In the genomic region with DNA sequence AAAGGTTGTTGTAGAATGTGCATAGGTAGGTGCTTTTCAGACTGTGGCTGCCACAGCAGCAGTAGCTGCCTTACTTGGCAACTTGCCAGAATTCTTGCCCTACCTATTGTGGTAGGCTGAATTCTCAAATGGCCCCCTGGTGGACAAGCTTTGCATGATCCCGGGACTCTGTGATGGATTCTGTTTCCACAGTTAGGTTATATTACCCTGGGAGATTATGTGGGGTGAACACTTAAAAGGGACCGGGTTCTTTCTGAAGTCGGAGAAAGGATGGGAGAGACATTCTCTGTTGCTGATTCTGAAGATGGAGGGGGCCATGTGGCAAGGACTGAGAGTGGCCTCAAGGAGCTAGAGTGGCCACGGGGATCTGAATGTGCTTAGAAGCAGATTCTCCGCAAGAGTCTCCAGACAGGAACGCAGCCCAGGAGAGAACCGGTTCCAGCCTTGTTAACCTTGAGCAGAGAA, we compare ENCODE assay signal across 8 cellular contexts. TPM values are rescaled to one million over a fixed set of nuclear protein-coding genes. Genes with fewer than 3 reads are reported as not detected.
A peak's percentile ranks its signal among the peaks of the same experiment; 100 is the strongest.
DNase-seq lines count a peak whose midpoint lies in the region; ATAC-seq and TF ChIP-seq lines count a peak whose summit lies in the region.

No MANE protein-coding gene starts in this region.

- H3K4me3 Mint-ChIP-seq in WTC11 (no peak overlapping the region), nephron progenitor cell (no peak overlapping the region)

- WGBS in esophagus muscularis mucosa, result 89% methylated on average over 7 of the region's 7 CpGs

- H3K27me3 Mint-ChIP-seq in WTC11 (ENCODE audit: low read depth) (0 out of 2 replicates have a peak, but pooled peaks cover 6% of the 10 kb centered on the region), nephron progenitor cell (ENCODE audit: low read depth, poor library complexity) (no peaks in the 10 kb centered on the region)

- H3K36me3 ChIP-seq in esophagus muscularis mucosa, result no peaks in the 10 kb centered on the region

- TF ChIP-seq EP300 in esophagus muscularis mucosa (IDR thresholded peaks at IDR 0.05), result no peak

- TF ChIP-seq CTCF in WTC11 (IDR thresholded peaks at IDR 0.05), result peak; percentile 58
- peak; percentile 41 to 60 (median 45) for TF ChIP-seq CTCF in esophagus muscularis mucosa (IDR thresholded peaks at IDR 0.05)
- TF ChIP-seq CTCF in nephron progenitor cell (IDR thresholded peaks at IDR 0.05), result peak; percentile 16

- H3K4me1 Mint-ChIP-seq in WTC11 (peaks cover 9% of the 10 kb centered on the region), nephron progenitor cell (peaks cover 19% of the 10 kb centered on the region)

- ATAC-seq in WTC11, result peak; percentile 86
- no peak for ATAC-seq in HG02970 (IDR thresholded peaks at IDR 0.05; ENCODE audit: low FRiP score, unreplicated experiment)

- H3K27ac ChIP-seq in esophagus muscularis mucosa (replicated peaks in 1 of 4), result peak overlapping the region in 3 of 4 donors; percentile 67 to 75 (median 72)

- CTCF ChIA-PET in WTC11 (lab: Charles Lee), result interaction anchor here (0.5 to 3.5 kb wide), 21 partner anchors 9 to 523 kb away, joined by 3 to 30 read pairs (median 8); partner anchors contain the start of gene RCAN1

- no peak overlapping the region for H3K4me3 ChIP-seq in esophagus muscularis mucosa

- H3K27me3 ChIP-seq in esophagus muscularis mucosa, result no peaks in the 10 kb centered on the region

- POLR2A ChIA-PET in WTC11 (lab: Charles Lee), result interaction anchor here (0.5 kb wide), 1 partner anchor 14 kb away, joined by 5 read pairs; no protein-coding TSS in a partner anchor

- H3K9me3 Mint-ChIP-seq in WTC11, result peaks cover 19% of the 10 kb centered on the region
- peaks cover 13% of the 10 kb centered on the region for H3K9me3 Mint-ChIP-seq in nephron progenitor cell

- peak; percentile 44 for DNase-seq in activated naive CD4-positive, alpha-beta T cell treated with Interleukin-2 at 50 U/mL for 16 hours
- no peak for DNase-seq in activated naive CD4-positive, alpha-beta T cell (lab: John Stamatoyannopoulos, UW)
- DNase-seq in NCI-H2029 treated with DMSO at 0.1 percent for 48 hours (lab: John Stamatoyannopoulos, UW) (peak; percentile 59), WTC11 (ENCODE audit: low spot score) (peak; percentile 66), esophagus muscularis mucosa (ENCODE audit: extremely low spot score) (no peak), nephron progenitor cell (peak; percentile 22), NCI-H187 treated with DMSO at 0.1 percent for 48 hours (lab: John Stamatoyannopoulos, UW) (no peak)

- H3K9me3 ChIP-seq in esophagus muscularis mucosa, result no peaks in the 10 kb centered on the region

- no peak for TF ChIP-seq POLR2A in esophagus muscularis mucosa (IDR thresholded peaks at IDR 0.05; ENCODE audit: low read depth)

- H3K27ac Mint-ChIP-seq in WTC11 (no peak overlapping the region), nephron progenitor cell (no peak overlapping the region)

- peaks cover 5% of the 10 kb centered on the region for H3K36me3 Mint-ChIP-seq in WTC11
- H3K36me3 Mint-ChIP-seq in nephron progenitor cell (ENCODE audit: low read depth), result peaks cover 5% of the 10 kb centered on the region

- peaks cover 25 to 41% (median 35%) of the 10 kb centered on the region in 4 donors for H3K4me1 ChIP-seq in esophagus muscularis mucosa

- intact Hi-C loops in esophagus muscularis mucosa (cut with DNase I), result no loop called here

TF ChIP-seq in WTC11, 78 proteins besides CTCF, POLR2A, EP300 and RAD21 (continues in another document):
- TF ChIP-seq HMGA2 (CRISPR knock-in tag; IDR thresholded peaks at IDR 0.05) (no peak), ZNF138 (CRISPR knock-in tag; conservative IDR thresholded peaks at IDR 0.05) (no peak), FOXP4 (CRISPR knock-in tag; IDR thresholded peaks at IDR 0.05) (no peak), E2F1 (CRISPR knock-in tag; IDR thresholded peaks at IDR 0.05) (no peak), ZBTB21 (CRISPR knock-in tag; IDR thresholded peaks at IDR 0.05; ENCODE audit: borderline replicate concordance) (no peak), ZNF416 (CRISPR knock-in tag; IDR thresholded peaks at IDR 0.05) (no peak), MAX (CRISPR knock-in tag; IDR thresholded peaks at IDR 0.05) (no peak), HMGXB4 (CRISPR knock-in tag; IDR thresholded peaks at IDR 0.05) (no peak), FOXP1 (CRISPR knock-in tag; IDR thresholded peaks at IDR 0.05; ENCODE audit: borderline replicate concordance) (no peak), NR1H2 (CRISPR knock-in tag; IDR thresholded peaks at IDR 0.05) (no peak), RELA (CRISPR knock-in tag; IDR thresholded peaks at IDR 0.05; ENCODE audit: borderline replicate concordance) (no peak)
- TF ChIP-seq, protein P1, sequence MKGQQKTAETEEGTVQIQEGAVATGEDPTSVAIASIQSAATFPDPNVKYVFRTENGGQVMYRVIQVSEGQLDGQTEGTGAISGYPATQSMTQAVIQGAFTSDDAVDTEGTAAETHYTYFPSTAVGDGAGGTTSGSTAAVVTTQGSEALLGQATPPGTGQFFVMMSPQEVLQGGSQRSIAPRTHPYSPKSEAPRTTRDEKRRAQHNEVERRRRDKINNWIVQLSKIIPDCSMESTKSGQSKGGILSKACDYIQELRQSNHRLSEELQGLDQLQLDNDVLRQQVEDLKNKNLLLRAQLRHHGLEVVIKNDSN (CRISPR knock-in tag; IDR thresholded peaks at IDR 0.05), result no peak
- TF ChIP-seq, protein P2, sequence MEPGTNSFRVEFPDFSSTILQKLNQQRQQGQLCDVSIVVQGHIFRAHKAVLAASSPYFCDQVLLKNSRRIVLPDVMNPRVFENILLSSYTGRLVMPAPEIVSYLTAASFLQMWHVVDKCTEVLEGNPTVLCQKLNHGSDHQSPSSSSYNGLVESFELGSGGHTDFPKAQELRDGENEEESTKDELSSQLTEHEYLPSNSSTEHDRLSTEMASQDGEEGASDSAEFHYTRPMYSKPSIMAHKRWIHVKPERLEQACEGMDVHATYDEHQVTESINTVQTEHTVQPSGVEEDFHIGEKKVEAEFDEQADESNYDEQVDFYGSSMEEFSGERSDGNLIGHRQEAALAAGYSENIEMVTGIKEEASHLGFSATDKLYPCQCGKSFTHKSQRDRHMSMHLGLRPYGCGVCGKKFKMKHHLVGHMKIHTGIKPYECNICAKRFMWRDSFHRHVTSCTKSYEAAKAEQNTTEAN (CRISPR knock-in tag; IDR thresholded peaks at IDR 0.05), result no peak
- TF ChIP-seq, protein P3, sequence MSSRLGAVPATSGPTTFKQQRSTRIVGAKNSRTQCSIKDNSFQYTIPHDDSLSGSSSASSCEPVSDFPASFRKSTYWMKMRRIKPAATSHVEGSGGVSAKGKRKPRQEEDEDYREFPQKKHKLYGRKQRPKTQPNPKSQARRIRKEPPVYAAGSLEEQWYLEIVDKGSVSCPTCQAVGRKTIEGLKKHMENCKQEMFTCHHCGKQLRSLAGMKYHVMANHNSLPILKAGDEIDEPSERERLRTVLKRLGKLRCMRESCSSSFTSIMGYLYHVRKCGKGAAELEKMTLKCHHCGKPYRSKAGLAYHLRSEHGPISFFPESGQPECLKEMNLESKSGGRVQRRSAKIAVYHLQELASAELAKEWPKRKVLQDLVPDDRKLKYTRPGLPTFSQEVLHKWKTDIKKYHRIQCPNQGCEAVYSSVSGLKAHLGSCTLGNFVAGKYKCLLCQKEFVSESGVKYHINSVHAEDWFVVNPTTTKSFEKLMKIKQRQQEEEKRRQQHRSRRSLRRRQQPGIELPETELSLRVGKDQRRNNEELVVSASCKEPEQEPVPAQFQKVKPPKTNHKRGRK (CRISPR knock-in tag; IDR thresholded peaks at IDR 0.05; ENCODE audit: borderline replicate concordance), result no peak

RNA-seq across cellular contexts. Expression of gene KCNE1, which starts 32.1 kb away (rescaled TPM):
- total RNA-seq in WTC11 (2021) (0.16 to 0.37 TPM (median 0.37 TPM) in 3 replicates), esophagus muscularis mucosa (1 to 10 TPM; 1.5 to 2.9 (median 2.2) TPM)

Comparison
In these comparisons a context has a peak if more than half of its experiments do, and no peak if none do; other contexts are left out.
1. DNase-seq: peak in activated naive CD4-positive, alpha-beta T cell treated with Interleukin-2 at 50 U/mL for 16 hours (single experiment), NCI-H2029 treated with DMSO at 0.1 percent for 48 hours (single experiment), WTC11 (single experiment) and nephron progenitor cell (single experiment); none in activated naive CD4-positive, alpha-beta T cell (0 of 4), esophagus muscularis mucosa (single experiment) and NCI-H187 treated with DMSO at 0.1 percent for 48 hours (single experiment).
2. Peak in every context shown above with its lines, with median percentiles within 50 percentile points of each other: CTCF ChIP-seq.